ENCODE assay signal across 24 cellular contexts in genomic region chr5:102974177-102974576, GRCh38.
"Had no signal": no experiment of that assay in that cellular context is flagged by ENCODE, and none has a peak within 500 bp of the region (broad histone marks: within the 10 kb centered on the region; RNA-seq: fewer than 3 reads in every experiment).

No MANE protein-coding gene starts in this region.

- H3K9me3 ChIP-seq: colonic mucosa, esophagus squamous epithelium, gastrocnemius medialis, stomach, suprapubic skin, tibial nerve had no signal

- H3K36me3 ChIP-seq: colonic mucosa, esophagus squamous epithelium, gastrocnemius medialis, neural progenitor cell, suprapubic skin had no signal

- H3K4me3 ChIP-seq: colonic mucosa, esophagus squamous epithelium, gastrocnemius medialis, lung, neural progenitor cell, smooth muscle cell, stomach, suprapubic skin, tibial nerve had no signal

- H3K4me1 ChIP-seq: colonic mucosa, esophagus squamous epithelium, neural progenitor cell, stomach, suprapubic skin had no signal

- H3K27ac ChIP-seq: colonic mucosa, esophagus squamous epithelium, neural progenitor cell, stomach, suprapubic skin, tibial nerve had no signal

- FAIRE-seq: astrocyte, kidney, TTC549 had no signal

- H2AFZ ChIP-seq: neural progenitor cell had no signal

- H3K9ac ChIP-seq: neural progenitor cell had no signal

- H3K27me3 ChIP-seq: colonic mucosa, esophagus squamous epithelium, gastrocnemius medialis, neural progenitor cell, stomach, suprapubic skin, tibial nerve had no signal

- ATAC-seq: activated naive CD4-positive, alpha-beta T cell treated with anti-CD3 and anti-CD28 coated beads, Interleukin-2, amount 50 U/mL, for 72 hours; activated T-helper 17 cell treated with anti-CD3 and anti-CD28 coated beads, Interleukin-2, amount 50 U/mL, for 72 hours; gastrocnemius medialis; left lobe of liver; naive thymus-derived CD4-positive, alpha-beta T cell; sciatic nerve; stimulated activated memory B cell treated with anti-CD40 and anti-IgM and Interleukin-4, amounts not matched to agents 10 μg/mL and 1 μg/mL and 100 μg/mL, for 72 hours had no signal

- H3K4me2 ChIP-seq: neural progenitor cell, smooth muscle cell had no signal

- DNase-seq: activated CD8-positive, alpha-beta memory T cell treated with anti-CD3 and anti-CD28 coated beads for 24 hours; activated CD8-positive, alpha-beta memory T cell treated with anti-CD3 and anti-CD28 coated beads, Interleukin-2, amount 50 U/mL, for 4 hours; activated T-cell treated with anti-CD3 and anti-CD28 coated beads, Interleukin-2, amount 50 U/mL, for 24 hours; colonic mucosa; esophagus squamous epithelium; gastrocnemius medialis; head of caudate nucleus; hypothalamus; kidney; naive thymus-derived CD4-positive, alpha-beta T cell; stimulated activated CD4-positive, alpha-beta T cell treated with anti-CD3 and anti-CD28 coated beads, Interleukin-15, amount 100 ng/mL, for 24 hours; stomach had no signal
